ENCODE assay signal across 1 cellular context in the genomic region with DNA sequence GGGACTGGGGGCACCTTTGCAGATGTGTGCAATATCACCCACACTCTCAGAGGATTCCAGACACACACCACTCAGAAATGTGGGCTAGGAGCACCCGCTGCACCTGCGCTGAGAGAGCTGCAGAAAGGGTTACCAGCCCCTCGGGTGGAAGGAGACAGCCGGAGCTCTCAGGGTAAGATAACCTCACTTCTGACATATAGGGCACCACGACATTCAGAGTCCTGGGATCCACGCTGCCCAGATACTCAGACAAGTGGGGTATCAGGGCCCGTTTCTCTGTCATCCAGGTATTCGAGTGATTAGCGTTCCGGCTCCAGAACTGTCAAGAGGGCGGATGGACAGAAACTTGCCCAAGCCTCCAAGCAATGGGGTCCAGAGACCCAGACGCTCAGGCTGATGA.
TF ChIP-seq lines count a peak whose summit lies in the region.

No MANE protein-coding gene starts in this region.

TF ChIP-seq in IMR-90, 13 proteins besides CTCF, POLR2A, EP300 and RAD21:
- no peak for TF ChIP-seq NFE2L2 (IDR thresholded peaks at IDR 0.05; ENCODE audit: low read depth, low read length)
- TF ChIP-seq MAZ (IDR thresholded peaks at IDR 0.05; ENCODE audit: borderline replicate concordance, low read depth, low read length): no peak
- TF ChIP-seq RCOR1 (IDR thresholded peaks at IDR 0.05; ENCODE audit: insufficient replicate concordance, low read length): no peak
- no peak for TF ChIP-seq CEBPB (IDR thresholded peaks at IDR 0.05; ENCODE audit: low read depth, low read length)
- TF ChIP-seq MAFK (IDR thresholded peaks at IDR 0.05; ENCODE audit: low read depth, low read length): no peak
- TF ChIP-seq, protein P1, sequence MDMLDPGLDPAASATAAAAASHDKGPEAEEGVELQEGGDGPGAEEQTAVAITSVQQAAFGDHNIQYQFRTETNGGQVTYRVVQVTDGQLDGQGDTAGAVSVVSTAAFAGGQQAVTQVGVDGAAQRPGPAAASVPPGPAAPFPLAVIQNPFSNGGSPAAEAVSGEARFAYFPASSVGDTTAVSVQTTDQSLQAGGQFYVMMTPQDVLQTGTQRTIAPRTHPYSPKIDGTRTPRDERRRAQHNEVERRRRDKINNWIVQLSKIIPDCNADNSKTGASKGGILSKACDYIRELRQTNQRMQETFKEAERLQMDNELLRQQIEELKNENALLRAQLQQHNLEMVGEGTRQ (IDR thresholded peaks at IDR 0.05; ENCODE audit: low read depth, low read length): no peak
- TF ChIP-seq, protein P2, sequence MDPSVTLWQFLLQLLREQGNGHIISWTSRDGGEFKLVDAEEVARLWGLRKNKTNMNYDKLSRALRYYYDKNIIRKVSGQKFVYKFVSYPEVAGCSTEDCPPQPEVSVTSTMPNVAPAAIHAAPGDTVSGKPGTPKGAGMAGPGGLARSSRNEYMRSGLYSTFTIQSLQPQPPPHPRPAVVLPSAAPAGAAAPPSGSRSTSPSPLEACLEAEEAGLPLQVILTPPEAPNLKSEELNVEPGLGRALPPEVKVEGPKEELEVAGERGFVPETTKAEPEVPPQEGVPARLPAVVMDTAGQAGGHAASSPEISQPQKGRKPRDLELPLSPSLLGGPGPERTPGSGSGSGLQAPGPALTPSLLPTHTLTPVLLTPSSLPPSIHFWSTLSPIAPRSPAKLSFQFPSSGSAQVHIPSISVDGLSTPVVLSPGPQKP (IDR thresholded peaks at IDR 0.05; ENCODE audit: borderline replicate concordance, low read depth, low read length): no peak
- no peak for TF ChIP-seq CHD1 (IDR thresholded peaks at IDR 0.05; ENCODE audit: low read depth, low read length)
- TF ChIP-seq SMC3 (IDR thresholded peaks at IDR 0.05; ENCODE audit: low read depth, low read length): no peak
- no peak for TF ChIP-seq FOS (IDR thresholded peaks at IDR 0.05; ENCODE audit: low read depth, low read length)
- no peak for TF ChIP-seq MXI1 (IDR thresholded peaks at IDR 0.05; ENCODE audit: borderline replicate concordance, low read depth, low read length)
- TF ChIP-seq RFX5 (IDR thresholded peaks at IDR 0.05; ENCODE audit: low read depth, low read length): no peak
- TF ChIP-seq BHLHE40 (IDR thresholded peaks at IDR 0.05; ENCODE audit: low read depth, low read length): no peak
